ENCODE assay signal across 13 cellular contexts in genomic region chr20:2822073-2822472, GRCh38. TPM values are rescaled to one million over a fixed set of nuclear protein-coding genes. Genes with fewer than 3 reads are reported as not detected.
DNase-seq lines count a peak whose midpoint lies in the region; TF ChIP-seq lines count a peak whose summit lies in the region.
"Had no signal": no experiment of that assay in that cellular context is flagged by ENCODE, and none has a peak within 500 bp of the region (broad histone marks: within the 10 kb centered on the region; RNA-seq: fewer than 3 reads in every experiment).

No MANE protein-coding gene starts in this region.

- peaks cover 11 to 55% (median 33%) of the 10 kb centered on the region in 3 donors for H3K27me3 ChIP-seq in sigmoid colon

- in situ Hi-C loops in ACHN (cut with HindIII; ENCODE audit: low pct_ligation_motif_present, low pct_unique_long_range_greater_than_20kb, low sequenced_read_pairs) = no loop called here

- no peak for TF ChIP-seq POLR2A in sigmoid colon (IDR thresholded peaks at IDR 0.05)

- peak overlapping the region; percentile 62 to 75 (median 66) for H3K4me3 Mint-ChIP-seq in immature natural killer cell

- intact Hi-C loops in sigmoid colon (cut with DNase I) = no loop called here
- intact Hi-C loops in posterior vena cava (cut with DNase I) = no loop called here

- H3K4me1 Mint-ChIP-seq in immature natural killer cell = peaks cover 35 to 37% of the 10 kb centered on the region in 2 donors

- no peak overlapping the region for H3K27ac ChIP-seq in sigmoid colon
- H3K27ac ChIP-seq: HL-60, skin epidermis, upper lobe of left lung had no signal

- H3K4me3 ChIP-seq in sigmoid colon = no peak overlapping the region
- H3K4me3 ChIP-seq: skin epidermis, upper lobe of left lung had no signal

- peaks cover 2 to 9% (median 6%) of the 10 kb centered on the region in 3 donors for H3K27me3 Mint-ChIP-seq in immature natural killer cell (ENCODE audit: low read depth in 3 of 3)

- no peaks in the 10 kb centered on the region for H3K9me3 Mint-ChIP-seq in immature natural killer cell

- H3K4me1 ChIP-seq in sigmoid colon = peaks cover 0 to 4% (median 1%) of the 10 kb centered on the region in 4 donors

- DNase-seq in A172 (ENCODE audit: low spot score) (peak; percentile 38), GM20000 (ENCODE audit: low spot score) (peak; percentile 60), immature natural killer cell (peak; percentile 70 to 79 (median 75)), sigmoid colon (no peak), ACHN (no peak), posterior vena cava (ENCODE audit: low spot score) (no peak), AG08395 (ENCODE audit: low spot score) (no peak)
- peak; percentile 37 for DNase-seq in activated CD4-positive, alpha-beta T cell treated with anti-CD3 and anti-CD28 coated beads, Interleukin-2, amount 50 U/mL, for 1 hour
- DNase-seq: upper lobe of left lung had no signal

- H3K27ac Mint-ChIP-seq in immature natural killer cell = peak overlapping the region in 1 of 6 donors; percentile 49

- no peaks in the 10 kb centered on the region for H3K36me3 ChIP-seq in sigmoid colon
- H3K36me3 ChIP-seq: upper lobe of left lung had no signal

- no peaks in the 10 kb centered on the region for H3K9me3 ChIP-seq in sigmoid colon
- H3K9me3 ChIP-seq: upper lobe of left lung had no signal

- peaks cover 0 to 4% (median 0%) of the 10 kb centered on the region in 3 donors for H3K36me3 Mint-ChIP-seq in immature natural killer cell

- 18 to 23% methylated on average over 5 of the region's 5 CpGs for WGBS in sigmoid colon, 2 donors

- TF ChIP-seq EP300 in sigmoid colon (IDR thresholded peaks at IDR 0.05) = no peak

- TF ChIP-seq CTCF in GM20000 (IDR thresholded peaks at IDR 0.05; ENCODE audit: extremely low read depth, missing control alignments) (no peak), sigmoid colon (IDR thresholded peaks at IDR 0.05) (no peak)

RNA-seq across cellular contexts. Expression of gene TMEM239, which starts 5.9 kb away (rescaled TPM):
- total RNA-seq in A172 (2014; rRNA removed; shearing (Covaris generic)) = not detected in 2 replicates
- polyA plus RNA-seq in immature natural killer cell (not detected), sigmoid colon (not detected)
- total RNA-seq in sigmoid colon (under 1 TPM in 1 of 4 donors, not detected in 3; 0.28 TPM), posterior vena cava (not detected)
- total RNA-seq: dermis microvascular lymphatic vessel endothelial cell, kidney epithelial cell, upper lobe of left lung had no signal

RNA-seq across cellular contexts. Expression of gene C20orf141, which starts 7.3 kb away (rescaled TPM):
- total RNA-seq in A172 (2014; rRNA removed; shearing (Covaris generic)) = not detected in 2 replicates
- not detected for polyA plus RNA-seq in immature natural killer cell
- not detected for total RNA-seq in sigmoid colon
- under 1 TPM in 1 of 3 donors, not detected in 2; 0.15 TPM for polyA plus RNA-seq in sigmoid colon
- not detected for total RNA-seq in posterior vena cava
- total RNA-seq: dermis microvascular lymphatic vessel endothelial cell, kidney epithelial cell, upper lobe of left lung had no signal

RNA-seq across cellular contexts. Expression of gene PCED1A, which starts 18.4 kb away (rescaled TPM):
- total RNA-seq in A172 (2014; rRNA removed; shearing (Covaris generic)) = 11.9 and 13.2 TPM in 2 replicates
- polyA plus RNA-seq in immature natural killer cell (10 to 100 TPM; 21.9 to 24.1 (median 23.4) TPM), sigmoid colon (10 to 100 TPM in 2 of 3 donors, 1 to 10 TPM in 1; 8.6 to 28.0 (median 10.2) TPM)
- total RNA-seq in sigmoid colon (10 to 100 TPM; 12.7 to 27.7 (median 21.5) TPM), posterior vena cava (10 to 100 TPM; 20.1 to 24.8 TPM)

RNA-seq across cellular contexts. Expression of gene VPS16, which starts 18.5 kb away (rescaled TPM):
- total RNA-seq in A172 (2014; rRNA removed; shearing (Covaris generic)) = 44.1 and 48.1 TPM in 2 replicates
- 10 to 100 TPM; 61.8 to 81.3 (median 76.5) TPM for polyA plus RNA-seq in immature natural killer cell
- 10 to 100 TPM; 19.4 to 24.4 (median 21.0) TPM for total RNA-seq in sigmoid colon
- 10 to 100 TPM; 21.6 to 37.6 (median 24.7) TPM for polyA plus RNA-seq in sigmoid colon
- 10 to 100 TPM; 32.3 to 33.1 TPM for total RNA-seq in posterior vena cava

RNA-seq across cellular contexts. Expression of gene CPXM1, which starts 21.6 kb away (rescaled TPM):
- not detected in 2 replicates for total RNA-seq in A172 (2014; rRNA removed; shearing (Covaris generic))
- polyA plus RNA-seq in immature natural killer cell = 1 to 10 TPM in 1 of 3 donors, under 1 TPM in 1, not detected in 1; 0.74 to 1.2 TPM
- total RNA-seq in sigmoid colon = 1 to 10 TPM in 3 of 4 donors, under 1 TPM in 1; 0.54 to 10.0 (median 1.8) TPM
- 1 to 10 TPM in 2 of 3 donors, under 1 TPM in 1; 0.69 to 7.2 (median 1.2) TPM for polyA plus RNA-seq in sigmoid colon
- total RNA-seq in posterior vena cava = 10 to 100 TPM in 1 of 2 donors, 1 to 10 TPM in 1; 9.6 to 36.6 TPM

Comparison
In these comparisons a context has a peak if more than half of its experiments do, and no peak if none do; other contexts are left out.
1. DNase-seq: peak in A172 (single experiment), GM20000 (single experiment), activated CD4-positive, alpha-beta T cell treated with anti-CD3 and anti-CD28 coated beads, Interleukin-2, amount 50 U/mL, for 1 hour (single experiment) and immature natural killer cell (3 of 3); none in sigmoid colon (single experiment), ACHN (single experiment), posterior vena cava (single experiment) and AG08395 (single experiment).